ENCODE assay signal across 5 cellular contexts in the genomic region with DNA sequence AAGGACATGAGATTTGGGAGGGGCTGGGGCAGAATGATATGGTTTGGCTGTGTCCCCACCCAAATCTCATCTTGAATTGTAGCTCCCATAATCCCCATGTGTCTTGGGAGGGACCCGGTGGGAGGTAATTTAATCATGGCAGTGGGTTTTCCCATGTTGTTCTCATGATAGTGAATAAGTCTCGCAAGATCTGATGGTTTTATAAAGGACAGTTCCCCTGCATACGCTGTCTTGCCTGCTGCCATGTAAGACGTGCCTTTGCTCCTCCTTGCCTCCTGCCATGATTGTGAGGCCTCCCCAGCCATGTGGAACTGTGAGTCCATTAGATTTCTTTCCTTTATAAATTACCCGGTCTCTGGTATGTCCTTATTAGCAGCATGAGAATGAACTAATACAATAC. TPM values are rescaled to one million over a fixed set of nuclear protein-coding genes. Genes with fewer than 3 reads are reported as not detected.
"Had no signal": no experiment of that assay in that cellular context is flagged by ENCODE, and none has a peak within 500 bp of the region (broad histone marks: within the 10 kb centered on the region; RNA-seq: fewer than 3 reads in every experiment).

No MANE protein-coding gene starts in this region.

RNA-seq across cellular contexts. Expression of a gene that starts 15.2 kb away (rescaled TPM):
- total RNA-seq: astrocyte, body of pancreas, cardiac septum, cerebellum had no signal
- polyA plus RNA-seq: aorta had no signal
